Comparison of ENCODE assay signal across 23 cellular contexts in genomic region chr1:87918398-87918797, GRCh38.
"Had no signal": no experiment of that assay in that cellular context is flagged by ENCODE, and none has a peak within 500 bp of the region (broad histone marks: within the 10 kb centered on the region; RNA-seq: fewer than 3 reads in every experiment).

No MANE protein-coding gene starts in this region.

- H3K79me2 ChIP-seq: hepatocyte had no signal

- ATAC-seq: activated T-helper 17 cell treated with anti-CD3 and anti-CD28 coated beads, Interleukin-2, amount 50 U/mL, for 72 hours; left lung; naive thymus-derived CD4-positive, alpha-beta T cell; stimulated activated naive CD8-positive, alpha-beta T cell treated with anti-CD3 and anti-CD28 coated beads, Interleukin-15, Interleukin-2, amounts not matched to agents 100 U/mL and 50 U/mL, for 24 hours; WTC11 had no signal

- H3K36me3 ChIP-seq: adrenal gland, left lung, neural progenitor cell, ovary, transverse colon had no signal

- H3K9me3 ChIP-seq: ovary had no signal

- H3K27me3 ChIP-seq: adrenal gland, hepatocyte, left lung, neural progenitor cell, ovary, transverse colon had no signal

- H3K27ac ChIP-seq: adrenal gland, hepatocyte, left lung, neural progenitor cell, ovary had no signal

- H3K4me1 ChIP-seq: adrenal gland, left lung, neural progenitor cell, transverse colon had no signal

- H3K4me3 ChIP-seq: adrenal gland, hepatocyte, left lung, lung, neural progenitor cell, ovary, transverse colon had no signal

- H3K4me2 ChIP-seq: hepatocyte, neural progenitor cell had no signal

- DNase-seq: activated T-cell treated with anti-CD3 and anti-CD28 coated beads, Interleukin-2, amount 50 U/mL, for 1 hour; adrenal gland; cerebellar nuclear complex; glutamatergic neuron; immature natural killer cell; left lung; naive thymus-derived CD4-positive, alpha-beta T cell; ovary; right cardiac atrium; stimulated activated CD4-positive, alpha-beta T cell treated with anti-CD3 and anti-CD28 coated beads, Interleukin-12 subunit alpha, Interleukin-12 subunit beta, amount 100 ng/mL, for 4 hours; stimulated activated CD4-positive, alpha-beta T cell treated with anti-CD3 and anti-CD28 coated beads, Interleukin-4, amount 100 ng/mL, for 4 hours; stimulated activated naive CD8-positive, alpha-beta T cell treated with anti-CD3 and anti-CD28 coated beads, Interleukin-15, Interleukin-2, amounts not matched to agents 100 U/mL and 50 U/mL, for 24 hours; substantia nigra; T-helper 9 cell; transverse colon had no signal

- H2AFZ ChIP-seq: hepatocyte, neural progenitor cell had no signal

- FAIRE-seq: endometrium, frontal cortex, urothelium cell line had no signal

- H3K9ac ChIP-seq: neural progenitor cell had no signal
